In genomic region chr6:130513770-130514169, GRCh38 we compare ENCODE assay signal across 8 cellular contexts.
DNase-seq lines count a peak whose midpoint lies in the region; ATAC-seq and TF ChIP-seq lines count a peak whose summit lies in the region.

No MANE protein-coding gene starts in this region.

- intact Hi-C loops in upper lobe of right lung (cut with DNase I) = no loop called here

- H3K4me3 Mint-ChIP-seq in activated CD8-positive, alpha-beta memory T cell treated with anti-CD3 and anti-CD28 coated beads, Interleukin-2, amount 10 ng/mL, durations not matched to agents 7 days and 5 days = no peak overlapping the region

- TF ChIP-seq POLR2A in suprapubic skin (IDR thresholded peaks at IDR 0.05) = no peak

- H3K4me1 Mint-ChIP-seq in activated CD8-positive, alpha-beta memory T cell treated with anti-CD3 and anti-CD28 coated beads, Interleukin-2, amount 10 ng/mL, durations not matched to agents 7 days and 5 days = peaks cover 58% of the 10 kb centered on the region

- no peak for TF ChIP-seq EP300 in suprapubic skin (IDR thresholded peaks at IDR 0.05)

- peaks cover 13% of the 10 kb centered on the region for H3K9me3 Mint-ChIP-seq in activated CD8-positive, alpha-beta memory T cell treated with anti-CD3 and anti-CD28 coated beads, Interleukin-2, amount 10 ng/mL, durations not matched to agents 7 days and 5 days (ENCODE audit: low read depth)

- no peaks in the 10 kb centered on the region for H3K79me2 ChIP-seq in fibroblast of lung (ENCODE audit: control insufficient read depth, insufficient read depth, low read length)

- H3K27me3 ChIP-seq in fibroblast of lung (ENCODE audit: control insufficient read depth, insufficient read depth, low read length) (no peaks in the 10 kb centered on the region), upper lobe of right lung (no peaks in the 10 kb centered on the region), suprapubic skin (no peaks in the 10 kb centered on the region)

- TF ChIP-seq CTCF in fibroblast of lung (conservative IDR thresholded peaks at IDR 0.05 in 1 of 2, IDR thresholded peaks at IDR 0.05 in 1 of 2; ENCODE audit: low read depth in 1 of 2, low read length in 2 of 2) (no peak), upper lobe of right lung (IDR thresholded peaks at IDR 0.05) (no peak), suprapubic skin (IDR thresholded peaks at IDR 0.05) (no peak)

- 41% methylated on average over 3 of the region's 3 CpGs for WGBS in suprapubic skin

- H3K27ac ChIP-seq in fibroblast of lung (ENCODE audit: insufficient read depth, low read length) (no peak overlapping the region), upper lobe of right lung (no peak overlapping the region), suprapubic skin (no peak overlapping the region)

- H3K27me3 Mint-ChIP-seq in activated CD8-positive, alpha-beta memory T cell treated with anti-CD3 and anti-CD28 coated beads, Interleukin-2, amount 10 ng/mL, durations not matched to agents 7 days and 5 days = no peaks in the 10 kb centered on the region

- peak; percentile 93 for ATAC-seq in activated CD8-positive, alpha-beta memory T cell treated with anti-CD3 and anti-CD28 coated beads, Interleukin-2, amount 10 ng/mL, durations not matched to agents 7 days and 5 days
- ATAC-seq in HG03175 (IDR thresholded peaks at IDR 0.05; ENCODE audit: unreplicated experiment) (peak; percentile 70), upper lobe of right lung (peak; percentile 56)

- H3K36me3 Mint-ChIP-seq in activated CD8-positive, alpha-beta memory T cell treated with anti-CD3 and anti-CD28 coated beads, Interleukin-2, amount 10 ng/mL, durations not matched to agents 7 days and 5 days = peaks cover 58% of the 10 kb centered on the region

- H3K36me3 ChIP-seq in fibroblast of lung (ENCODE audit: control insufficient read depth, insufficient read depth, low read length) = no peaks in the 10 kb centered on the region
- no peaks in the 10 kb centered on the region for H3K36me3 ChIP-seq in upper lobe of right lung
- no peaks in the 10 kb centered on the region for H3K36me3 ChIP-seq in suprapubic skin

- H3K4me1 ChIP-seq in fibroblast of lung (ENCODE audit: control insufficient read depth, extremely low read depth, insufficient read depth, low read length) (no peaks in the 10 kb centered on the region), upper lobe of right lung (no peaks in the 10 kb centered on the region), suprapubic skin (no peaks in the 10 kb centered on the region)

- H3K9ac ChIP-seq in fibroblast of lung (ENCODE audit: insufficient read depth, low read length) = no peak overlapping the region

- CTCF ChIA-PET in activated CD8-positive, alpha-beta memory T cell treated with anti-CD3 and anti-CD28 coated beads, Interleukin-2, amount 10 ng/mL, durations not matched to agents 7 days and 5 days (lab: Charles Lee) = interaction anchor here (1.3 to 1.4 kb wide), 3 partner anchors 63 to 148 kb away, joined by 3 to 5 read pairs (median 5); partner anchors contain the start of gene TMEM200A

- H3K4me3 ChIP-seq in fibroblast of lung (replicated peaks in 1 of 4; ENCODE audit: control extremely low read depth in 1 of 4, insufficient read depth in 1 of 4, low read depth in 3 of 4, low read length in 4 of 4) = no peak overlapping the region
- no peak overlapping the region for H3K4me3 ChIP-seq in upper lobe of right lung
- H3K4me3 ChIP-seq in suprapubic skin = no peak overlapping the region

- H3K27ac Mint-ChIP-seq in activated CD8-positive, alpha-beta memory T cell treated with anti-CD3 and anti-CD28 coated beads, Interleukin-2, amount 10 ng/mL, durations not matched to agents 7 days and 5 days = peak overlapping the region; percentile 84

- H2AFZ ChIP-seq in fibroblast of lung (ENCODE audit: low read length) = no peak overlapping the region

- H4K20me1 ChIP-seq in fibroblast of lung (ENCODE audit: control insufficient read depth, extremely low read depth, insufficient read depth, low read length) = no peaks in the 10 kb centered on the region

- peak; percentile 90 for DNase-seq in activated CD8-positive, alpha-beta memory T cell treated with anti-CD3 and anti-CD28 coated beads, Interleukin-2, amount 10 ng/mL, durations not matched to agents 7 days and 5 days
- DNase-seq in activated CD8-positive, alpha-beta memory T cell treated with anti-CD3 and anti-CD28 coated beads, Interleukin-2, amount 50 U/mL, for 48 hours = no peak
- peak; percentile 34 for DNase-seq in T-helper 22 cell (ENCODE audit: low read depth)
- peak; percentile 41 to 98 for DNase-seq in fibroblast of lung (ENCODE audit: low read depth in 2 of 2)
- no peak for DNase-seq in upper lobe of right lung
- DNase-seq in NCI-H187 treated with DMSO at 0.1 percent for 48 hours (lab: John Stamatoyannopoulos, UW) = no peak
- no peak for DNase-seq in suprapubic skin (ENCODE audit: low spot score in 2 of 2)

- H3K9me3 ChIP-seq in fibroblast of lung (ENCODE audit: control insufficient read depth, insufficient read depth, low read depth, low read length) (no peaks in the 10 kb centered on the region), upper lobe of right lung (no peaks in the 10 kb centered on the region), suprapubic skin (no peaks in the 10 kb centered on the region)

- no peak overlapping the region for H3K4me2 ChIP-seq in fibroblast of lung (ENCODE audit: extremely low read depth, insufficient read depth, low read length)

Comparison
In these comparisons a context has a peak if more than half of its experiments do, and no peak if none do; other contexts are left out.
1. DNase-seq: peak in activated CD8-positive, alpha-beta memory T cell treated with anti-CD3 and anti-CD28 coated beads, Interleukin-2, amount 10 ng/mL, durations not matched to agents 7 days and 5 days (single experiment), T-helper 22 cell (single experiment) and fibroblast of lung (2 of 2); none in activated CD8-positive, alpha-beta memory T cell treated with anti-CD3 and anti-CD28 coated beads, Interleukin-2, amount 50 U/mL, for 48 hours (single experiment), upper lobe of right lung (single experiment), NCI-H187 treated with DMSO at 0.1 percent for 48 hours (single experiment) and suprapubic skin (0 of 2).
2. Peak in every context shown above with its lines, with median percentiles within 50 percentile points of each other: ATAC-seq.